ENCODE assay signal across 2 cellular contexts in the genomic region with DNA sequence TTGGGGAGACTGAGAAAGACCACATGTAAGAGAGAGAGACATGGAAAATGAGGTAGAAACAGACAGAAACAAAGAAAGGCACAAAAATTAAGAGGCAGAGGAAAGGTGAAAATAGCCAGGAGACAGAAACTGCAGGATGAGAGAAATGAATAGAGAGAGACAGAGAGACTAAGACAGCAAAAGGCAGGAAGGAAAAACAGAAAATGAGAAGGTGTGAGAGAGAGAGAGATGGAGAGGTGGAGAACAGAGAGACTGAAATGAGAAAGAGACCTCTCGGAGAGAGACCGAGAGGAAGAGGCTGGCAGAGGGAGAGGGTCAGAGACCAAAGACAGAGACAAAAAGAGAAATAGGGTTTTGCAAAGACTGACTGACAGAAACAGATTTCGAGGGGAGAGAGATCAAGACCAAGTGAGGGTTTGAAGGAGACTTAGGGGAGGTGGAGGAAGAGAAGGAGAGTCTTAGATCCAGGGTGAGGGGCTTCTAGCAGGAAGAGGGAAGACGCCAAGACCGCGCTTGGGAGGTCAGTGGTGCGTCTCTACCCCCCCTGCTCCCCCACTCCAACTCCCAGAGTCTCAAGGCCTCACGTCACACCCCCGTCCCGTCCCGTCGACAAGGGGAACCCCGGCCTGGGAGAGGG.
TF ChIP-seq lines count a peak whose summit lies in the region.

No MANE protein-coding gene starts in this region.

TF ChIP-seq in SK-N-SH, 30 proteins besides CTCF, POLR2A, EP300 and RAD21:
- TF ChIP-seq FOSL2 (IDR thresholded peaks at IDR 0.05; ENCODE audit: borderline replicate concordance, low read depth), result no peak
- TF ChIP-seq NRF1 (IDR thresholded peaks at IDR 0.05; ENCODE audit: low read depth, low read length), result no peak
- no peak for TF ChIP-seq CHD2 (IDR thresholded peaks at IDR 0.05; ENCODE audit: low read length, partially characterized antibody)

TF ChIP-seq in SK-N-SH treated with all-trans-retinoic acid at 6 μM for 48 hours, 23 proteins besides CTCF, POLR2A, EP300 and RAD21:
- TF ChIP-seq CSRNP3 (CRISPR knock-in tag; IDR thresholded peaks at IDR 0.05), result no peak
- TF ChIP-seq RARB (CRISPR knock-in tag; IDR thresholded peaks at IDR 0.05), result no peak
- no peak for TF ChIP-seq ZNF70 (CRISPR knock-in tag; IDR thresholded peaks at IDR 0.05)
- TF ChIP-seq TSHZ2 (CRISPR knock-in tag; IDR thresholded peaks at IDR 0.05), result no peak
TF ChIP-seq in SK-N-SH treated with all-trans-retinoic acid at 6 μM for 48 hours: peak in this region for 0.
